ENCODE assay signal across 8 cellular contexts in genomic region chr20:38997622-38998021, GRCh38. TPM values are rescaled to one million over a fixed set of nuclear protein-coding genes. Genes with fewer than 3 reads are reported as not detected.
A peak's percentile ranks its signal among the peaks of the same experiment; 100 is the strongest.
DNase-seq lines count a peak whose midpoint lies in the region; ATAC-seq, FAIRE-seq and TF ChIP-seq lines count a peak whose summit lies in the region.

No MANE protein-coding gene starts in this region.

- H3K4me1 Mint-ChIP-seq in glutamatergic neuron (ENCODE audit: low read depth, unreplicated experiment): peaks cover 10% of the 10 kb centered on the region

- H3K27ac Mint-ChIP-seq in glutamatergic neuron (ENCODE audit: unreplicated experiment): no peak overlapping the region

- peak; percentile 43 to 50 for DNase-seq in activated CD8-positive, alpha-beta memory T cell treated with anti-CD3 and anti-CD28 coated beads for 4 hours (ENCODE audit: low read depth in 2 of 2)
- peak; percentile 35 to 61 for DNase-seq in stimulated activated CD4-positive, alpha-beta T cell treated with anti-CD3 and anti-CD28 coated beads, Interleukin-4, amount 100 ng/mL, for 48 hours (ENCODE audit: low read depth in 2 of 2)
- DNase-seq in RPMI8226 (no peak), upper lobe of right lung (no peak), glutamatergic neuron (no peak), pancreas (no peak)

- H3K36me3 ChIP-seq in upper lobe of right lung (peaks cover 78% of the 10 kb centered on the region), pancreas (peaks cover 0 to 25% (median 9%) of the 10 kb centered on the region in 3 donors)

- ATAC-seq in GM19397 (IDR thresholded peaks at IDR 0.05; ENCODE audit: unreplicated experiment) (peak; percentile 78), HG03175 (IDR thresholded peaks at IDR 0.05; ENCODE audit: unreplicated experiment) (peak; percentile 84), upper lobe of right lung (no peak), pancreas (no peak)

- H3K27me3 Mint-ChIP-seq in glutamatergic neuron (ENCODE audit: unreplicated experiment): no peaks in the 10 kb centered on the region

- no peak for FAIRE-seq in pancreas (lab: Jason Lieb, UNC)

- H3K27me3 ChIP-seq in upper lobe of right lung (no peaks in the 10 kb centered on the region), pancreas (no peaks in the 10 kb centered on the region)

- H3K27ac ChIP-seq in upper lobe of right lung: no peak overlapping the region
- no peak overlapping the region for H3K27ac ChIP-seq in pancreas

- H3K4me3 ChIP-seq in upper lobe of right lung (no peak overlapping the region), pancreas (no peak overlapping the region)

- H3K4me3 Mint-ChIP-seq in glutamatergic neuron (ENCODE audit: unreplicated experiment): no peak overlapping the region

- H3K36me3 Mint-ChIP-seq in glutamatergic neuron (ENCODE audit: unreplicated experiment): peaks cover 6% of the 10 kb centered on the region

- 90 to 97% methylated on average over 8 of the region's 8 CpGs for WGBS in pancreas, 2 donors

- H3K9me3 Mint-ChIP-seq in glutamatergic neuron (ENCODE audit: unreplicated experiment): no peaks in the 10 kb centered on the region

- H3K4me1 ChIP-seq in upper lobe of right lung (no peaks in the 10 kb centered on the region), pancreas (no peaks in the 10 kb centered on the region)

- TF ChIP-seq CTCF in upper lobe of right lung (IDR thresholded peaks at IDR 0.05) (no peak), glutamatergic neuron (IDR thresholded peaks at IDR 0.05; ENCODE audit: partially characterized antibody, unreplicated experiment) (no peak), pancreas (IDR thresholded peaks at IDR 0.05) (no peak)

- H3K9me3 ChIP-seq in upper lobe of right lung: no peaks in the 10 kb centered on the region
- no peaks in the 10 kb centered on the region for H3K9me3 ChIP-seq in pancreas

- intact Hi-C loops in upper lobe of right lung (cut with DNase I): no loop called here
- intact Hi-C loops in pancreas (cut with DNase I): no loop called here

RNA-seq across cellular contexts. Expression of gene DHX35, which starts 35.5 kb away (rescaled TPM):
- total RNA-seq in upper lobe of right lung (11.1 TPM), glutamatergic neuron (ENCODE audit: unreplicated experiment) (12.0 TPM), pancreas (1 to 10 TPM; 2.2 to 5.1 (median 3.0) TPM)
- polyA plus RNA-seq in pancreas: 1 to 10 TPM; 3.7 to 6.8 TPM

Comparison
In these comparisons a context has a peak if more than half of its experiments do, and no peak if none do; other contexts are left out.
1. ATAC-seq: peak in GM19397 (single experiment) and HG03175 (single experiment); none in upper lobe of right lung (single experiment) and pancreas (0 of 4).
2. DNase-seq: peak in activated CD8-positive, alpha-beta memory T cell treated with anti-CD3 and anti-CD28 coated beads for 4 hours (2 of 2) and stimulated activated CD4-positive, alpha-beta T cell treated with anti-CD3 and anti-CD28 coated beads, Interleukin-4, amount 100 ng/mL, for 48 hours (2 of 2); none in RPMI8226 (single experiment), upper lobe of right lung (single experiment), glutamatergic neuron (single experiment) and pancreas (0 of 6).